20 cellular contexts compared by ENCODE assay signal in the genomic region with DNA sequence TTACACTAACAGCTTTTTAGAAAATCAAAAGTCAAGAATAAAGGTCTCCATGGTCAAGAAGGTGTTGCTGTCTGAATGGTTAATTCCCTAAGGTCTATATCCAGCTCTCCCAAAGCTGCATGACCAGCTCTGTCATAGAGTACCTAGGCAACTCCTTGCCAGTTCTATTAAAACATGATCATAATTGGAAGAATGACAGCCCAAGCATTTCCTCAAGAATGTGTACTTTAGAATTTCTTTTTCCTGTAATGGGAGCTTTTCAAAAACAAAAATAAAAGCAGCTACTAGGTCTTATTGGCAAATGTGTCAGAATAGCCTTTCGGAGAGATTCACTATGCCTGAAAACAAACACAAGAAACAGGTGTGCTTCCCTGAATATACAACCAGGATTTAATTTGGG. TPM values are rescaled to one million over a fixed set of nuclear protein-coding genes. Genes with fewer than 3 reads are reported as not detected.
DNase-seq lines count a peak whose midpoint lies in the region; ATAC-seq and TF ChIP-seq lines count a peak whose summit lies in the region.
"Had no signal": no experiment of that assay in that cellular context is flagged by ENCODE, and none has a peak within 500 bp of the region (broad histone marks: within the 10 kb centered on the region; RNA-seq: fewer than 3 reads in every experiment).

No MANE protein-coding gene starts in this region.

- H3K36me3 Mint-ChIP-seq in activated T-cell treated with anti-CD3 and anti-CD28 coated beads, Interleukin-2, amount 50 U/mL, for 24 hours (ENCODE audit: low read depth) = peaks cover 53% of the 10 kb centered on the region
- H3K36me3 Mint-ChIP-seq in activated T-helper 17 cell treated with anti-CD3 and anti-CD28 coated beads, Interleukin-2, amount 50 U/mL, for 72 hours (ENCODE audit: low read depth) = peaks cover 70% of the 10 kb centered on the region
- peaks cover 10% of the 10 kb centered on the region for H3K36me3 Mint-ChIP-seq in mesothelial cell of epicardium
- peaks cover 18% of the 10 kb centered on the region for H3K36me3 Mint-ChIP-seq in activated CD8-positive, alpha-beta memory T cell treated with anti-CD3 and anti-CD28 coated beads, Interleukin-2, amount 10 ng/mL, durations not matched to agents 7 days and 5 days

- peak overlapping the region; percentile 55 for H3K27ac Mint-ChIP-seq in activated T-cell treated with anti-CD3 and anti-CD28 coated beads, Interleukin-2, amount 50 U/mL, for 24 hours
- peak overlapping the region; percentile 69 for H3K27ac Mint-ChIP-seq in activated T-helper 17 cell treated with anti-CD3 and anti-CD28 coated beads, Interleukin-2, amount 50 U/mL, for 72 hours
- peak overlapping the region; percentile 67 for H3K27ac Mint-ChIP-seq in mesothelial cell of epicardium
- no peak overlapping the region for H3K27ac Mint-ChIP-seq in activated CD8-positive, alpha-beta memory T cell treated with anti-CD3 and anti-CD28 coated beads, Interleukin-2, amount 10 ng/mL, durations not matched to agents 7 days and 5 days

- H3K27me3 ChIP-seq in stomach smooth muscle (ENCODE audit: control insufficient read depth in 1 of 2, insufficient read depth in 2 of 2, low read length in 2 of 2) (no peaks in the 10 kb centered on the region), tibial nerve (no peaks in the 10 kb centered on the region)
- H3K27me3 ChIP-seq: thyroid gland had no signal

- no peak for TF ChIP-seq POLR2A in tibial nerve (IDR thresholded peaks at IDR 0.05)

- peak overlapping the region; percentile 56 for H3K27ac ChIP-seq in stomach smooth muscle (ENCODE audit: low read length)
- no peak overlapping the region for H3K27ac ChIP-seq in tibial nerve
- H3K27ac ChIP-seq: C4-2B, epithelial cell of prostate, lower lobe of right lung, RWPE1, thyroid gland had no signal

- no peak for DNase-seq in activated T-cell treated with anti-CD3 and anti-CD28 coated beads, Interleukin-2, amount 50 U/mL, for 24 hours
- no peak for DNase-seq in activated T-cell treated with anti-CD3 and anti-CD28 coated beads for 4 hours
- DNase-seq in mesothelial cell of epicardium (ENCODE audit: low spot score in 2 of 2, unreplicated experiment in 2 of 2) = no peak
- DNase-seq in tibial nerve (ENCODE audit: low spot score in 2 of 2) = no peak
- DNase-seq in activated CD8-positive, alpha-beta memory T cell treated with anti-CD3 and anti-CD28 coated beads, Interleukin-2, amount 10 ng/mL, durations not matched to agents 7 days and 5 days = no peak
- DNase-seq in NCI-H524 (lab: John Stamatoyannopoulos, UW) = no peak
- DNase-seq: activated CD8-positive, alpha-beta memory T cell treated with anti-CD3 and anti-CD28 coated beads, Interleukin-2, amount 50 U/mL, for 48 hours; activated naive CD4-positive, alpha-beta T cell treated with Interleukin-2 at 50 U/mL for 16 hours; DMS79; IMR-90; lower lobe of right lung; NCI-H187 treated with DMSO at 0.1 percent for 48 hours; NCI-H446; posterior cingulate gyrus; thyroid gland had no signal

- no peaks in the 10 kb centered on the region for H3K36me3 ChIP-seq in stomach smooth muscle (ENCODE audit: control insufficient read depth in 2 of 2, insufficient read depth in 2 of 2, low read length in 2 of 2)
- H3K36me3 ChIP-seq in tibial nerve = peaks cover 0 to 23% (median 0%) of the 10 kb centered on the region in 3 donors
- H3K36me3 ChIP-seq: thyroid gland had no signal

- 70 to 77% methylated on average over 1 of the region's 1 CpG for WGBS in tibial nerve, 2 donors

- ATAC-seq in activated T-helper 17 cell treated with anti-CD3 and anti-CD28 coated beads, Interleukin-2, amount 50 U/mL, for 72 hours (replicated peaks) = no peak
- ATAC-seq in activated CD8-positive, alpha-beta memory T cell treated with anti-CD3 and anti-CD28 coated beads, Interleukin-2, amount 10 ng/mL, durations not matched to agents 7 days and 5 days = no peak
- ATAC-seq: lower lobe of right lung had no signal

- no peaks in the 10 kb centered on the region for H3K9me3 ChIP-seq in stomach smooth muscle (ENCODE audit: control insufficient read depth in 2 of 2, low read length in 2 of 2)
- H3K9me3 ChIP-seq in tibial nerve = no peaks in the 10 kb centered on the region
- H3K9me3 ChIP-seq: lower lobe of right lung, thyroid gland had no signal

- H3K27me3 Mint-ChIP-seq in activated T-cell treated with anti-CD3 and anti-CD28 coated beads, Interleukin-2, amount 50 U/mL, for 24 hours = no peaks in the 10 kb centered on the region
- H3K27me3 Mint-ChIP-seq in activated T-helper 17 cell treated with anti-CD3 and anti-CD28 coated beads, Interleukin-2, amount 50 U/mL, for 72 hours = no peaks in the 10 kb centered on the region
- H3K27me3 Mint-ChIP-seq in mesothelial cell of epicardium (ENCODE audit: low read depth) = no peaks in the 10 kb centered on the region
- no peaks in the 10 kb centered on the region for H3K27me3 Mint-ChIP-seq in activated CD8-positive, alpha-beta memory T cell treated with anti-CD3 and anti-CD28 coated beads, Interleukin-2, amount 10 ng/mL, durations not matched to agents 7 days and 5 days

- H3K4me1 ChIP-seq in stomach smooth muscle (ENCODE audit: control insufficient read depth, insufficient read depth, low read length) = peaks cover 7% of the 10 kb centered on the region
- peaks cover 0 to 51% (median 11%) of the 10 kb centered on the region in 4 donors for H3K4me1 ChIP-seq in tibial nerve

- H3K9ac ChIP-seq in stomach smooth muscle (ENCODE audit: low read length in 2 of 2) = peak overlapping the region; percentile 31 to 71

- H3K9me3 Mint-ChIP-seq in activated T-cell treated with anti-CD3 and anti-CD28 coated beads, Interleukin-2, amount 50 U/mL, for 24 hours = no peaks in the 10 kb centered on the region
- no peaks in the 10 kb centered on the region for H3K9me3 Mint-ChIP-seq in activated T-helper 17 cell treated with anti-CD3 and anti-CD28 coated beads, Interleukin-2, amount 50 U/mL, for 72 hours
- peaks cover under 1% of the 10 kb centered on the region for H3K9me3 Mint-ChIP-seq in mesothelial cell of epicardium
- no peaks in the 10 kb centered on the region for H3K9me3 Mint-ChIP-seq in activated CD8-positive, alpha-beta memory T cell treated with anti-CD3 and anti-CD28 coated beads, Interleukin-2, amount 10 ng/mL, durations not matched to agents 7 days and 5 days (ENCODE audit: low read depth)

- no peak for TF ChIP-seq CTCF in mesothelial cell of epicardium (IDR thresholded peaks at IDR 0.05; ENCODE audit: unreplicated experiment)
- TF ChIP-seq CTCF in tibial nerve (IDR thresholded peaks at IDR 0.05) = no peak

- TF ChIP-seq EP300 in tibial nerve (IDR thresholded peaks at IDR 0.05) = no peak

- H3K4me3 Mint-ChIP-seq in activated T-cell treated with anti-CD3 and anti-CD28 coated beads, Interleukin-2, amount 50 U/mL, for 24 hours = no peak overlapping the region
- H3K4me3 Mint-ChIP-seq in activated T-helper 17 cell treated with anti-CD3 and anti-CD28 coated beads, Interleukin-2, amount 50 U/mL, for 72 hours = no peak overlapping the region
- H3K4me3 Mint-ChIP-seq in mesothelial cell of epicardium = no peak overlapping the region
- H3K4me3 Mint-ChIP-seq in activated CD8-positive, alpha-beta memory T cell treated with anti-CD3 and anti-CD28 coated beads, Interleukin-2, amount 10 ng/mL, durations not matched to agents 7 days and 5 days = no peak overlapping the region

- H3K4me3 ChIP-seq in stomach smooth muscle (ENCODE audit: low read length in 2 of 2) = peak overlapping the region in 1 of 2 donors; percentile 16
- H3K4me3 ChIP-seq in tibial nerve = no peak overlapping the region
- H3K4me3 ChIP-seq: lower lobe of right lung, thyroid gland had no signal

- CTCF ChIA-PET in activated CD8-positive, alpha-beta memory T cell treated with anti-CD3 and anti-CD28 coated beads, Interleukin-2, amount 10 ng/mL, durations not matched to agents 7 days and 5 days (lab: Charles Lee) = interaction anchor here (0.7 to 3.2 kb wide), 3 partner anchors 19 to 100 kb away, joined by 4 to 13 read pairs (median 5); no protein-coding TSS in a partner anchor

- H3K4me1 Mint-ChIP-seq in activated T-cell treated with anti-CD3 and anti-CD28 coated beads, Interleukin-2, amount 50 U/mL, for 24 hours (ENCODE audit: low read depth) = peaks cover 56% of the 10 kb centered on the region
- peaks cover 21% of the 10 kb centered on the region for H3K4me1 Mint-ChIP-seq in activated T-helper 17 cell treated with anti-CD3 and anti-CD28 coated beads, Interleukin-2, amount 50 U/mL, for 72 hours
- H3K4me1 Mint-ChIP-seq in mesothelial cell of epicardium = peaks cover 19% of the 10 kb centered on the region
- H3K4me1 Mint-ChIP-seq in activated CD8-positive, alpha-beta memory T cell treated with anti-CD3 and anti-CD28 coated beads, Interleukin-2, amount 10 ng/mL, durations not matched to agents 7 days and 5 days = peaks cover 25% of the 10 kb centered on the region

RNA-seq across cellular contexts. Expression of a gene that starts 7.9 kb away (rescaled TPM):
- 10 to 100 TPM; 62.3 to 66.8 TPM for total RNA-seq in activated T-helper 17 cell treated with anti-CD3 and anti-CD28 coated beads, Interleukin-2, amount 50 U/mL, for 72 hours
- total RNA-seq in mesothelial cell of epicardium (60.8 to 63.5 TPM (median 62.8 TPM) in 3 replicates), tibial nerve (10 to 100 TPM; 58.1 to 72.6 (median 66.6) TPM)
- 10 to 100 TPM; 49.7 to 51.5 TPM for total RNA-seq in activated CD8-positive, alpha-beta memory T cell treated with anti-CD3 and anti-CD28 coated beads, Interleukin-2, amount 10 ng/mL, durations not matched to agents 7 days and 5 days

RNA-seq across cellular contexts. Expression of a gene that starts 37.8 kb away (rescaled TPM):
- 10 to 100 TPM; 29.1 to 60.9 TPM for total RNA-seq in activated T-helper 17 cell treated with anti-CD3 and anti-CD28 coated beads, Interleukin-2, amount 50 U/mL, for 72 hours
- total RNA-seq in mesothelial cell of epicardium (67.7 to 69.2 TPM (median 69.2 TPM) in 3 replicates), tibial nerve (10 to 100 TPM; 29.6 to 46.5 (median 42.8) TPM)
- total RNA-seq in activated CD8-positive, alpha-beta memory T cell treated with anti-CD3 and anti-CD28 coated beads, Interleukin-2, amount 10 ng/mL, durations not matched to agents 7 days and 5 days = 10 to 100 TPM; 47.3 to 78.1 TPM
